ENCODE assay signal across 11 cellular contexts in genomic region chr2:73243884-73244570, GRCh38. TPM values are rescaled to one million over a fixed set of nuclear protein-coding genes. Genes with fewer than 3 reads are reported as not detected.
DNase-seq lines count a peak whose midpoint lies in the region; ATAC-seq, FAIRE-seq and TF ChIP-seq lines count a peak whose summit lies in the region.
"Had no signal": no experiment of that assay in that cellular context is flagged by ENCODE, and none has a peak within 500 bp of the region (broad histone marks: within the 10 kb centered on the region; RNA-seq: fewer than 3 reads in every experiment).

No MANE protein-coding gene starts in this region.

- H4K5ac ChIP-seq in H9 (ENCODE audit: insufficient read length, low read depth, low read length) = no peak overlapping the region

- no peaks in the 10 kb centered on the region for H3K79me1 ChIP-seq in H9 (ENCODE audit: insufficient read depth, low read depth, low read length, poor library complexity, severe bottlenecking)

- H3K36me3 ChIP-seq in Panc1 (ENCODE audit: control insufficient read depth, insufficient read depth, low read length) (peaks cover 50% of the 10 kb centered on the region), endothelial cell of umbilical vein (ENCODE audit: control insufficient read depth in 2 of 2, extremely low read depth in 1 of 2, insufficient read depth in 2 of 2, low read length in 2 of 2) (peaks cover 36 to 39% of the 10 kb centered on the region in 2 experiments)

- H3K56ac ChIP-seq in H9 (ENCODE audit: insufficient read length, low read depth, low read length) = no peak overlapping the region

- H3K14ac ChIP-seq in H9 (ENCODE audit: insufficient read depth, low read length) = no peak overlapping the region

- H3K27ac Mint-ChIP-seq in activated naive CD4-positive, alpha-beta T cell treated with anti-CD3 and anti-CD28 coated beads, Interleukin-2, amount 50 U/mL, for 24 hours = peak overlapping the region; percentile 8
- H3K27ac Mint-ChIP-seq in stimulated activated naive B cell treated with anti-CD40 and anti-IgM and Interleukin-4, amounts not matched to agents 10 μg/mL and 1 μg/mL and 100 μg/mL, for 72 hours = peak overlapping the region; percentile 5
- no peak overlapping the region; a peak in 1 of 7 replicates for H3K27ac Mint-ChIP-seq in H9
- H3K27ac Mint-ChIP-seq: CD4-positive, CD25-positive, alpha-beta regulatory T cell had no signal

- H3K4me1 Mint-ChIP-seq in activated naive CD4-positive, alpha-beta T cell treated with anti-CD3 and anti-CD28 coated beads, Interleukin-2, amount 50 U/mL, for 24 hours = peaks cover 23% of the 10 kb centered on the region
- peaks cover 0 to 1% of the 10 kb centered on the region in 2 donors for H3K4me1 Mint-ChIP-seq in stimulated activated naive B cell treated with anti-CD40 and anti-IgM and Interleukin-4, amounts not matched to agents 10 μg/mL and 1 μg/mL and 100 μg/mL, for 72 hours
- peaks cover 0 to 3% of the 10 kb centered on the region in 2 experiments; a peak in 1 of 4 replicates for H3K4me1 Mint-ChIP-seq in H9

- H2BK5ac ChIP-seq in H9 (ENCODE audit: insufficient read length, low read length) = no peak overlapping the region

- H3K9ac ChIP-seq in endothelial cell of umbilical vein (replicated peaks; ENCODE audit: extremely low read depth, insufficient read depth, low read length) = no peak overlapping the region
- H3K9ac ChIP-seq in H9 (ENCODE audit: extremely low read depth, insufficient read length, low read length) = no peak overlapping the region

- dilution Hi-C loops in endothelial cell of umbilical vein (cut with MboI; ENCODE audit: extremely low pct_ligation_motif_present, low sequenced_read_pairs) = no loop called here

- H3K4me2 ChIP-seq in endothelial cell of umbilical vein (ENCODE audit: insufficient read depth, low read length) = no peak overlapping the region
- no peak overlapping the region for H3K4me2 ChIP-seq in H9 (ENCODE audit: insufficient read depth, insufficient read length, low read length)

- no peak overlapping the region for H3T11ph ChIP-seq in H9 (ENCODE audit: low read length)

- H3K4me3 ChIP-seq in Panc1 (ENCODE audit: low read depth in 2 of 2, low read length in 2 of 2) = no peak overlapping the region
- H3K4me3 ChIP-seq in endothelial cell of umbilical vein (replicated peaks in 1 of 3; ENCODE audit: insufficient read depth in 1 of 3, low read depth in 1 of 3, low read length in 3 of 3) = no peak overlapping the region
- H3K4me3 ChIP-seq: gastroesophageal sphincter had no signal

- H3K9me1 ChIP-seq in endothelial cell of umbilical vein (replicated peaks; ENCODE audit: control insufficient read depth, extremely low read depth, insufficient read depth, low read length) = no peaks in the 10 kb centered on the region

- H2BK15ac ChIP-seq in H9 (ENCODE audit: low read depth, low read length) = no peak overlapping the region

- no peak overlapping the region for H3K4me3 Mint-ChIP-seq in activated naive CD4-positive, alpha-beta T cell treated with anti-CD3 and anti-CD28 coated beads, Interleukin-2, amount 50 U/mL, for 24 hours
- no peak overlapping the region for H3K4me3 Mint-ChIP-seq in stimulated activated naive B cell treated with anti-CD40 and anti-IgM and Interleukin-4, amounts not matched to agents 10 μg/mL and 1 μg/mL and 100 μg/mL, for 72 hours
- no peak overlapping the region for H3K4me3 Mint-ChIP-seq in H9
- H3K4me3 Mint-ChIP-seq: CD4-positive, CD25-positive, alpha-beta regulatory T cell had no signal

- H3K23me2 ChIP-seq in H9 (ENCODE audit: insufficient read length, low read depth, low read length, poor library complexity, severe bottlenecking) = no peaks in the 10 kb centered on the region

- H3K4me1 ChIP-seq in Panc1 (ENCODE audit: control insufficient read depth, insufficient read depth, low read length) (peaks cover 10% of the 10 kb centered on the region), endothelial cell of umbilical vein (ENCODE audit: control insufficient read depth, extremely low read depth, insufficient read depth, low read length) (peaks cover 14% of the 10 kb centered on the region), H9 (ENCODE audit: insufficient read depth, low read length) (no peaks in the 10 kb centered on the region)

- in situ Hi-C loops in Panc1 (cut with HindIII; ENCODE audit: low pct_unique_long_range_greater_than_20kb, low sequenced_read_pairs) = no loop called here

- CTCF ChIA-PET in Panc1 (lab: Charles Lee) = no interaction called here
- CTCF ChIA-PET in endothelial cell of umbilical vein (lab: Charles Lee) = no interaction called here

- H3K27me3 Mint-ChIP-seq in activated naive CD4-positive, alpha-beta T cell treated with anti-CD3 and anti-CD28 coated beads, Interleukin-2, amount 50 U/mL, for 24 hours = no peaks in the 10 kb centered on the region
- H3K27me3 Mint-ChIP-seq in stimulated activated naive B cell treated with anti-CD40 and anti-IgM and Interleukin-4, amounts not matched to agents 10 μg/mL and 1 μg/mL and 100 μg/mL, for 72 hours = no peaks in the 10 kb centered on the region
- no peaks in the 10 kb centered on the region for H3K27me3 Mint-ChIP-seq in H9 (ENCODE audit: low read depth)
- H3K27me3 Mint-ChIP-seq: CD4-positive, CD25-positive, alpha-beta regulatory T cell had no signal

- H3K27ac ChIP-seq in Panc1 (ENCODE audit: low read length) = no peak overlapping the region
- H3K27ac ChIP-seq in endothelial cell of umbilical vein (ENCODE audit: insufficient read depth, low read depth, low read length) = no peak overlapping the region
- no peak overlapping the region for H3K27ac ChIP-seq in H9 (ENCODE audit: insufficient read length, low read depth, low read length)
- H3K27ac ChIP-seq: gastroesophageal sphincter, neutrophil had no signal

- H3K18ac ChIP-seq in H9 (ENCODE audit: insufficient read length, low read depth, low read length) = no peak overlapping the region

- no peak overlapping the region for H2BK12ac ChIP-seq in H9 (ENCODE audit: insufficient read length, low read depth, low read length)

- no peak overlapping the region for H2AK5ac ChIP-seq in H9 (ENCODE audit: insufficient read length, low read length)

- TF ChIP-seq POLR2A in endothelial cell of umbilical vein (IDR thresholded peaks at IDR 0.05; ENCODE audit: low read depth, low read length) = no peak

- BruUV-seq in Panc1 (replicated peaks; lab: Mats Ljungman, UMichigan) (TSS peak; percentile 2), endothelial cell of umbilical vein (replicated peaks; lab: Mats Ljungman, UMichigan) (no TSS peak)

- H3K9me3 ChIP-seq in Panc1 (ENCODE audit: control insufficient read depth, insufficient read depth, low read depth, low read length) = no peaks in the 10 kb centered on the region
- H3K9me3 ChIP-seq in endothelial cell of umbilical vein (replicated peaks; ENCODE audit: control insufficient read depth, insufficient read depth, low read length) = no peaks in the 10 kb centered on the region
- H3K9me3 ChIP-seq in H9 (ENCODE audit: control insufficient read depth, low read depth, low read length) = no peaks in the 10 kb centered on the region
- H3K9me3 ChIP-seq: gastroesophageal sphincter, neutrophil had no signal

- no CpG with 5 or more reads among the region's 5 CpGs for WGBS in H9 (ENCODE audit: extremely low coverage, insufficient read length, low lambda C conversion rate)

- H4K91ac ChIP-seq in H9 (ENCODE audit: insufficient read length, low read depth, low read length) = no peak overlapping the region

- no peak for TF ChIP-seq CTCF in Panc1 (IDR thresholded peaks at IDR 0.05)
- TF ChIP-seq CTCF in endothelial cell of umbilical vein (IDR thresholded peaks at IDR 0.05; ENCODE audit: extremely low read depth in 1 of 2, insufficient read depth in 1 of 2, low read depth in 1 of 2, low read length in 2 of 2) = no peak
- TF ChIP-seq CTCF in H9 (conservative IDR thresholded peaks at IDR 0.05) = no peak

- ATAC-seq in Panc1 = peak; percentile 61
- no peak for ATAC-seq in stimulated activated naive B cell treated with anti-CD40 and anti-IgM and Interleukin-4, amounts not matched to agents 10 μg/mL and 1 μg/mL and 100 μg/mL, for 72 hours (replicated peaks)
- no peak for ATAC-seq in HG03139 (IDR thresholded peaks at IDR 0.05; ENCODE audit: unreplicated experiment)
- ATAC-seq: gastroesophageal sphincter had no signal

- H3K27me3 ChIP-seq in Panc1 (ENCODE audit: control insufficient read depth, insufficient read depth, low read length) (no peaks in the 10 kb centered on the region), endothelial cell of umbilical vein (ENCODE audit: control insufficient read depth in 2 of 2, insufficient read depth in 2 of 2, low read length in 2 of 2) (no peaks in the 10 kb centered on the region), H9 (ENCODE audit: insufficient read depth, low read length) (no peaks in the 10 kb centered on the region)
- H3K27me3 ChIP-seq: gastroesophageal sphincter, neutrophil had no signal

- H4K20me1 ChIP-seq in endothelial cell of umbilical vein (replicated peaks; ENCODE audit: control insufficient read depth, extremely low read depth, insufficient read depth, low read length) (peaks cover 6% of the 10 kb centered on the region), H9 (ENCODE audit: control insufficient read depth, insufficient read depth, insufficient read length) (no peaks in the 10 kb centered on the region)

- no peak overlapping the region for H2BK20ac ChIP-seq in H9 (ENCODE audit: low read depth, low read length, poor library complexity, severe bottlenecking)

- H3K36me3 Mint-ChIP-seq in activated naive CD4-positive, alpha-beta T cell treated with anti-CD3 and anti-CD28 coated beads, Interleukin-2, amount 50 U/mL, for 24 hours = peaks cover 11% of the 10 kb centered on the region
- peaks cover 20 to 36% of the 10 kb centered on the region in 2 donors for H3K36me3 Mint-ChIP-seq in stimulated activated naive B cell treated with anti-CD40 and anti-IgM and Interleukin-4, amounts not matched to agents 10 μg/mL and 1 μg/mL and 100 μg/mL, for 72 hours
- H3K36me3 Mint-ChIP-seq in H9 (ENCODE audit: insufficient read depth in 1 of 3, low read depth in 3 of 3) = peaks cover 44 to 92% (median 90%) of the 10 kb centered on the region in 3 experiments

- peak; percentile 64 for FAIRE-seq in endothelial cell of umbilical vein (lab: Jason Lieb, UNC)

- no peak overlapping the region for H2AFZ ChIP-seq in endothelial cell of umbilical vein (ENCODE audit: low read depth, low read length)
- H2AFZ ChIP-seq in H9 (ENCODE audit: low read length) = no peak overlapping the region

- no peaks in the 10 kb centered on the region for H3K9me3 Mint-ChIP-seq in activated naive CD4-positive, alpha-beta T cell treated with anti-CD3 and anti-CD28 coated beads, Interleukin-2, amount 50 U/mL, for 24 hours
- no peaks in the 10 kb centered on the region for H3K9me3 Mint-ChIP-seq in stimulated activated naive B cell treated with anti-CD40 and anti-IgM and Interleukin-4, amounts not matched to agents 10 μg/mL and 1 μg/mL and 100 μg/mL, for 72 hours
- H3K9me3 Mint-ChIP-seq in H9 = no peaks in the 10 kb centered on the region
- H3K9me3 Mint-ChIP-seq: CD4-positive, CD25-positive, alpha-beta regulatory T cell had no signal

- intact Hi-C loops in Panc1 (cut with micrococcal nuclease; ENCODE audit: unreplicated experiment) = no loop called here
- intact Hi-C loops in endothelial cell of umbilical vein (cut with micrococcal nuclease) = no loop called here

- H3K4ac ChIP-seq in H9 (ENCODE audit: low read depth, low read length) = no peak overlapping the region

- DNase-seq in activated naive CD4-positive, alpha-beta T cell (lab: John Stamatoyannopoulos, UW) = no peak
- no peak for DNase-seq in Panc1 (ENCODE audit: low read depth, low spot score)
- no peak for DNase-seq in endothelial cell of umbilical vein (ENCODE audit: low read depth, low spot score)
- no peak for DNase-seq in stimulated activated naive B cell treated with anti-CD40 and anti-IgM and Interleukin-4, amounts not matched to agents 10 μg/mL and 1 μg/mL and 100 μg/mL, for 72 hours
- no peak for DNase-seq in H9
- DNase-seq in pons (ENCODE audit: low spot score) = no peak
- DNase-seq: CD4-positive, CD25-positive, alpha-beta regulatory T cell had no signal

- no peak overlapping the region for H4K8ac ChIP-seq in H9 (replicated peaks; ENCODE audit: insufficient read length, low read depth, low read length)

- POLR2A ChIA-PET in Panc1 (lab: Charles Lee) (no interaction called here), endothelial cell of umbilical vein (lab: Charles Lee) (interaction anchor here (1.0 kb wide), 1 partner anchor 9 kb away, joined by 3 read pairs; no protein-coding TSS in a partner anchor)

- H3K79me2 ChIP-seq in endothelial cell of umbilical vein (ENCODE audit: control insufficient read depth, insufficient read depth, low read length) = peaks cover 56% of the 10 kb centered on the region
- peaks cover 3% of the 10 kb centered on the region for H3K79me2 ChIP-seq in H9 (ENCODE audit: insufficient read depth, low read length)

- no peak overlapping the region for H3K23ac ChIP-seq in H9 (ENCODE audit: insufficient read length, low read depth, low read length)

- no peak overlapping the region for H2BK120ac ChIP-seq in H9 (ENCODE audit: low read depth, low read length, poor library complexity, severe bottlenecking)

RNA-seq across cellular contexts. Expression of gene CCT7, which starts 9.9 kb away (rescaled TPM):
- 426 TPM for total RNA-seq in Panc1 (2021; ENCODE audit: unreplicated experiment)
- 330 TPM for polyA plus RNA-seq in Panc1 (2012; ENCODE audit: insufficient read length)
- 362 and 389 TPM in 2 replicates for total RNA-seq in endothelial cell of umbilical vein
- polyA plus RNA-seq in endothelial cell of umbilical vein = 317 and 343 TPM in 2 replicates
- polyA plus RNA-seq in endothelial cell of umbilical vein (2011; cell fraction: cytosol; rRNA removed) = 304 and 311 TPM in 2 replicates
- 134 and 184 TPM in 2 replicates for polyA plus RNA-seq in endothelial cell of umbilical vein (2011; cell fraction: nucleus; rRNA removed)
- polyA plus RNA-seq in endothelial cell of umbilical vein (2012) = 406 and 507 TPM in 2 replicates
- polyA minus RNA-seq in endothelial cell of umbilical vein = 347 and 391 TPM in 2 replicates
- 259 TPM for polyA minus RNA-seq in endothelial cell of umbilical vein (2011; cell fraction: cytosol; rRNA and poly(A)+ RNA removed)
- polyA minus RNA-seq in endothelial cell of umbilical vein (2011; cell fraction: nucleus; rRNA and poly(A)+ RNA removed) = 59.8 and 83.0 TPM in 2 replicates
- total RNA-seq in H9 (2021) = 500 and 529 TPM in 2 replicates

RNA-seq across cellular contexts. Expression of gene PRADC1, which starts 11.0 kb away (rescaled TPM):
- total RNA-seq in Panc1 (2021; ENCODE audit: unreplicated experiment) (18.6 TPM), endothelial cell of umbilical vein (19.6 and 21.8 TPM in 2 replicates), H9 (2021) (9.6 and 11.1 TPM in 2 replicates)
- 12.1 TPM for polyA plus RNA-seq in Panc1 (2012; ENCODE audit: insufficient read length)
- 32.7 and 42.6 TPM in 2 replicates for polyA plus RNA-seq in endothelial cell of umbilical vein
- polyA plus RNA-seq in endothelial cell of umbilical vein (2011; cell fraction: cytosol; rRNA removed) = 24.5 and 24.6 TPM in 2 replicates
- polyA plus RNA-seq in endothelial cell of umbilical vein (2011; cell fraction: nucleus; rRNA removed) = 9.0 and 9.3 TPM in 2 replicates
- 21.0 and 22.8 TPM in 2 replicates for polyA plus RNA-seq in endothelial cell of umbilical vein (2012)
- 13.7 and 17.4 TPM in 2 replicates for polyA minus RNA-seq in endothelial cell of umbilical vein
- 14.7 TPM for polyA minus RNA-seq in endothelial cell of umbilical vein (2011; cell fraction: cytosol; rRNA and poly(A)+ RNA removed)
- 4.0 and 5.1 TPM in 2 replicates for polyA minus RNA-seq in endothelial cell of umbilical vein (2011; cell fraction: nucleus; rRNA and poly(A)+ RNA removed)

RNA-seq across cellular contexts. Expression of gene SMYD5, which starts 30.0 kb away (rescaled TPM):
- 37.6 TPM for total RNA-seq in Panc1 (2021; ENCODE audit: unreplicated experiment)
- polyA plus RNA-seq in Panc1 (2012; ENCODE audit: insufficient read length) = 31.5 TPM
- 23.4 and 31.7 TPM in 2 replicates for total RNA-seq in endothelial cell of umbilical vein
- 16.2 and 19.9 TPM in 2 replicates for polyA plus RNA-seq in endothelial cell of umbilical vein
- polyA plus RNA-seq in endothelial cell of umbilical vein (2011; cell fraction: cytosol; rRNA removed) = 18.9 and 20.7 TPM in 2 replicates
- 42.3 and 47.6 TPM in 2 replicates for polyA plus RNA-seq in endothelial cell of umbilical vein (2011; cell fraction: nucleus; rRNA removed)
- polyA plus RNA-seq in endothelial cell of umbilical vein (2012) = 20.3 and 23.2 TPM in 2 replicates
- polyA minus RNA-seq in endothelial cell of umbilical vein = 25.7 and 36.9 TPM in 2 replicates
- polyA minus RNA-seq in endothelial cell of umbilical vein (2011; cell fraction: cytosol; rRNA and poly(A)+ RNA removed) = 11.6 TPM
- 19.8 and 21.2 TPM in 2 replicates for polyA minus RNA-seq in endothelial cell of umbilical vein (2011; cell fraction: nucleus; rRNA and poly(A)+ RNA removed)
- 41.7 and 45.2 TPM in 2 replicates for total RNA-seq in H9 (2021)

RNA-seq across cellular contexts. Expression of gene FBXO41, which starts 40.3 kb away (rescaled TPM):
- total RNA-seq in Panc1 (2021; ENCODE audit: unreplicated experiment) (6.5 TPM), endothelial cell of umbilical vein (1.2 and 1.5 TPM in 2 replicates), H9 (2021) (15.4 and 16.2 TPM in 2 replicates)
- polyA plus RNA-seq in Panc1 (2012; ENCODE audit: insufficient read length) = 7.4 TPM
- 0.88 and 0.94 TPM in 2 replicates for polyA plus RNA-seq in endothelial cell of umbilical vein
- 0.39 and 0.45 TPM in 2 replicates for polyA plus RNA-seq in endothelial cell of umbilical vein (2011; cell fraction: cytosol; rRNA removed)
- polyA plus RNA-seq in endothelial cell of umbilical vein (2011; cell fraction: nucleus; rRNA removed) = 1.8 and 2.4 TPM in 2 replicates
- 1.8 and 3.2 TPM in 2 replicates for polyA plus RNA-seq in endothelial cell of umbilical vein (2012)
- polyA minus RNA-seq in endothelial cell of umbilical vein = 0.83 and 1.4 TPM in 2 replicates
- polyA minus RNA-seq in endothelial cell of umbilical vein (2011; cell fraction: cytosol; rRNA and poly(A)+ RNA removed) = 7.4 TPM
- polyA minus RNA-seq in endothelial cell of umbilical vein (2011; cell fraction: nucleus; rRNA and poly(A)+ RNA removed) = 0.67 and 1.2 TPM in 2 replicates

RNA-seq across cellular contexts. Expression of gene NOTO, which starts 41.7 kb away (rescaled TPM):
- total RNA-seq in Panc1 (2021; ENCODE audit: unreplicated experiment) = 0.08 TPM
- not detected for polyA plus RNA-seq in Panc1 (2012; ENCODE audit: insufficient read length)
- not detected in 2 replicates for total RNA-seq in endothelial cell of umbilical vein
- polyA plus RNA-seq in endothelial cell of umbilical vein = not detected in 2 replicates
- polyA plus RNA-seq in endothelial cell of umbilical vein (2011; cell fraction: cytosol; rRNA removed) = not detected in 2 replicates
- not detected in 2 replicates for polyA plus RNA-seq in endothelial cell of umbilical vein (2011; cell fraction: nucleus; rRNA removed)
- not detected in 2 replicates for polyA plus RNA-seq in endothelial cell of umbilical vein (2012)
- polyA minus RNA-seq in endothelial cell of umbilical vein = not detected in 2 replicates
- polyA minus RNA-seq in endothelial cell of umbilical vein (2011; cell fraction: cytosol; rRNA and poly(A)+ RNA removed) = not detected
- not detected in 2 replicates for polyA minus RNA-seq in endothelial cell of umbilical vein (2011; cell fraction: nucleus; rRNA and poly(A)+ RNA removed)
- total RNA-seq in H9 (2021) = 0.55 and 0.66 TPM in 2 replicates
- total RNA-seq: CD4-positive, CD25-positive, alpha-beta regulatory T cell; gastroesophageal sphincter had no signal
- polyA plus RNA-seq: CD4-positive, CD25-positive, alpha-beta regulatory T cell had no signal

Comparison
In these comparisons a context has a peak if more than half of its experiments do, and no peak if none do; other contexts are left out.
1. H3K27ac Mint-ChIP-seq: peak in activated naive CD4-positive, alpha-beta T cell treated with anti-CD3 and anti-CD28 coated beads, Interleukin-2, amount 50 U/mL, for 24 hours (single experiment) and stimulated activated naive B cell treated with anti-CD40 and anti-IgM and Interleukin-4, amounts not matched to agents 10 μg/mL and 1 μg/mL and 100 μg/mL, for 72 hours (single experiment); none in H9 (0 of 3).